In the genomic region with DNA sequence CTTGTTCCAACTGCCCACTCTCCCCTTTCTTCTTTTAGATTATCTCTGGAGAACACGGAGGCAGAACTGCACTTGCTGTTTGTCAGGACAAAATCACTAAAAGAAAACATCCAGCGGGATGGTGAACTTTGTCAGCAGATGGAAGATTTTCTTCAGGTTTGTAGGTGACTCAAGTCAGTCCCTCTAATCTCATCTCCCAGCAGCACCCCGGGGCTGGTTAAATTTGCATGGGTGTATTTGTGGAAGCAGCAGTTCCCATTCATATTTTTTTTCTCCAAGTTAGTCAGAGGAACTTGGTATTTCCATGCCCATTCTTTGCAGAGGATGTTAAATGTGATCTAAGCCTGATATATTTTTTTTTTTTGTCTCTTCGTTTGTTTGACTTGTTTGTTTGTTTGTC, we compare ENCODE assay signal across 1 cellular context.
TF ChIP-seq lines count a peak whose summit lies in the region.

No MANE protein-coding gene starts in this region.

TF ChIP-seq in SK-N-SH, 30 proteins besides CTCF, POLR2A, EP300 and RAD21 (continued from another document):
- TF ChIP-seq, protein P1, sequence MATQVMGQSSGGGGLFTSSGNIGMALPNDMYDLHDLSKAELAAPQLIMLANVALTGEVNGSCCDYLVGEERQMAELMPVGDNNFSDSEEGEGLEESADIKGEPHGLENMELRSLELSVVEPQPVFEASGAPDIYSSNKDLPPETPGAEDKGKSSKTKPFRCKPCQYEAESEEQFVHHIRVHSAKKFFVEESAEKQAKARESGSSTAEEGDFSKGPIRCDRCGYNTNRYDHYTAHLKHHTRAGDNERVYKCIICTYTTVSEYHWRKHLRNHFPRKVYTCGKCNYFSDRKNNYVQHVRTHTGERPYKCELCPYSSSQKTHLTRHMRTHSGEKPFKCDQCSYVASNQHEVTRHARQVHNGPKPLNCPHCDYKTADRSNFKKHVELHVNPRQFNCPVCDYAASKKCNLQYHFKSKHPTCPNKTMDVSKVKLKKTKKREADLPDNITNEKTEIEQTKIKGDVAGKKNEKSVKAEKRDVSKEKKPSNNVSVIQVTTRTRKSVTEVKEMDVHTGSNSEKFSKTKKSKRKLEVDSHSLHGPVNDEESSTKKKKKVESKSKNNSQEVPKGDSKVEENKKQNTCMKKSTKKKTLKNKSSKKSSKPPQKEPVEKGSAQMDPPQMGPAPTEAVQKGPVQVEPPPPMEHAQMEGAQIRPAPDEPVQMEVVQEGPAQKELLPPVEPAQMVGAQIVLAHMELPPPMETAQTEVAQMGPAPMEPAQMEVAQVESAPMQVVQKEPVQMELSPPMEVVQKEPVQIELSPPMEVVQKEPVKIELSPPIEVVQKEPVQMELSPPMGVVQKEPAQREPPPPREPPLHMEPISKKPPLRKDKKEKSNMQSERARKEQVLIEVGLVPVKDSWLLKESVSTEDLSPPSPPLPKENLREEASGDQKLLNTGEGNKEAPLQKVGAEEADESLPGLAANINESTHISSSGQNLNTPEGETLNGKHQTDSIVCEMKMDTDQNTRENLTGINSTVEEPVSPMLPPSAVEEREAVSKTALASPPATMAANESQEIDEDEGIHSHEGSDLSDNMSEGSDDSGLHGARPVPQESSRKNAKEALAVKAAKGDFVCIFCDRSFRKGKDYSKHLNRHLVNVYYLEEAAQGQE (IDR thresholded peaks at IDR 0.05; ENCODE audit: low read depth, low read length) = no peak
- TF ChIP-seq JUND (IDR thresholded peaks at IDR 0.05) = no peak
